1 cellular context compared by ENCODE assay signal in genomic region chr5:125073090-125073489, GRCh38.
TF ChIP-seq lines count a peak whose summit lies in the region.

No MANE protein-coding gene starts in this region.

TF ChIP-seq in HEK293, 187 proteins besides CTCF, POLR2A, EP300 and RAD21 (continued from another document):
- TF ChIP-seq ZNF791 (tag by site-specific recombination; IDR thresholded peaks at IDR 0.05) (peak; percentile 100), ZNF830 (tag by site-specific recombination; IDR thresholded peaks at IDR 0.05; ENCODE audit: low read depth) (no peak), ZNF664 (tag by site-specific recombination; IDR thresholded peaks at IDR 0.05) (no peak), ZNF837 (tag by site-specific recombination; IDR thresholded peaks at IDR 0.05) (no peak), ZNF785 (tag by site-specific recombination; IDR thresholded peaks at IDR 0.05) (no peak), ZNF701 (tag by site-specific recombination; IDR thresholded peaks at IDR 0.05) (no peak), ZNF266 (tag by site-specific recombination; IDR thresholded peaks at IDR 0.05; ENCODE audit: low read depth) (no peak), SALL2 (tag by site-specific recombination; IDR thresholded peaks at IDR 0.05; ENCODE audit: borderline replicate concordance) (no peak), RBAK (tag by site-specific recombination; IDR thresholded peaks at IDR 0.05) (no peak), ZNF626 (tag by site-specific recombination; IDR thresholded peaks at IDR 0.05) (peak; percentile 87), ZNF140 (tag by site-specific recombination; IDR thresholded peaks at IDR 0.05) (no peak), ZNF423 (tag by site-specific recombination; IDR thresholded peaks at IDR 0.05) (no peak), PRDM10 (tag by site-specific recombination; IDR thresholded peaks at IDR 0.05) (no peak), KLF10 (tag by site-specific recombination; IDR thresholded peaks at IDR 0.05) (no peak), ZNF510 (tag by site-specific recombination; IDR thresholded peaks at IDR 0.05; ENCODE audit: insufficient replicate concordance) (peak; percentile 31), ZSCAN5A (tag by site-specific recombination; IDR thresholded peaks at IDR 0.05) (no peak), SETDB1 (IDR thresholded peaks at IDR 0.05; ENCODE audit: insufficient read length, low read length) (peak; percentile 98), ZFP3 (tag by site-specific recombination; IDR thresholded peaks at IDR 0.05; ENCODE audit: low read depth) (no peak), ZNF112 (tag by site-specific recombination; IDR thresholded peaks at IDR 0.05) (no peak), PRDM6 (tag by site-specific recombination; IDR thresholded peaks at IDR 0.05) (no peak), ZNF350 (tag by site-specific recombination; IDR thresholded peaks at IDR 0.05) (0 out of 2 replicates have a peak, but pooled peaks have one; percentile 22), ZSCAN30 (tag by site-specific recombination; IDR thresholded peaks at IDR 0.05) (no peak), HOXA7 (CRISPR knock-in tag; IDR thresholded peaks at IDR 0.05; ENCODE audit: borderline replicate concordance) (no peak)
TF ChIP-seq in HEK293: peak in this region for 8.
